In genomic region chrX:67044029-67044653, GRCh38 we compare ENCODE assay signal across 16 cellular contexts.
DNase-seq lines count a peak whose midpoint lies in the region; ATAC-seq and TF ChIP-seq lines count a peak whose summit lies in the region.
"Had no signal": no experiment of that assay in that cellular context is flagged by ENCODE, and none has a peak within 500 bp of the region (broad histone marks: within the 10 kb centered on the region; RNA-seq: fewer than 3 reads in every experiment).

No MANE protein-coding gene starts in this region.

- ATAC-seq in left colon, result no peak
- ATAC-seq: A549; CD8-positive, alpha-beta T cell had no signal

- DNase-seq in kidney tubule cell (ENCODE audit: low spot score), result peak; percentile 2
- peak; percentile 2 for DNase-seq in prostate gland (ENCODE audit: low spot score)
- DNase-seq in left colon, result no peak
- no peak for DNase-seq in superior temporal gyrus (ENCODE audit: extremely low spot score)
- DNase-seq in COR-L47 (lab: John Stamatoyannopoulos, UW), result no peak
- DNase-seq in activated T-helper 1 cell treated with anti-CD3 and anti-CD28 coated beads, Interleukin-12 subunit alpha, Interleukin-12 subunit beta, Interleukin-2, Interleukin-4 antibody, amounts not matched to agents 30 ng/mL and 10 ng/mL and 1 ng/mL, durations not matched to agents 14 hours and 24 hours and 36 hours (ENCODE audit: low spot score), result no peak
- DNase-seq: Caco-2; CD8-positive, alpha-beta T cell; DND-41; GDM1; GOT3 had no signal

- WGBS in prostate gland, result 27% methylated on average over 4 of the region's 4 CpGs

- no peaks in the 10 kb centered on the region for H3K9me3 Mint-ChIP-seq in activated T-helper 1 cell treated with anti-CD3 and anti-CD28 coated beads, Interleukin-12 subunit alpha, Interleukin-12 subunit beta, Interleukin-2, Interleukin-4 antibody, amounts not matched to agents 30 ng/mL and 10 ng/mL and 1 ng/mL, durations not matched to agents 14 hours and 24 hours and 36 hours
- H3K9me3 Mint-ChIP-seq: CD8-positive, alpha-beta T cell had no signal

- H3K4me1 ChIP-seq in prostate gland (replicated peaks), result no peaks in the 10 kb centered on the region
- H3K4me1 ChIP-seq: A549, Caco-2, HAP-1 had no signal

- no peaks in the 10 kb centered on the region for H3K36me3 Mint-ChIP-seq in activated T-helper 1 cell treated with anti-CD3 and anti-CD28 coated beads, Interleukin-12 subunit alpha, Interleukin-12 subunit beta, Interleukin-2, Interleukin-4 antibody, amounts not matched to agents 30 ng/mL and 10 ng/mL and 1 ng/mL, durations not matched to agents 14 hours and 24 hours and 36 hours (ENCODE audit: low read depth)
- H3K36me3 Mint-ChIP-seq: CD14-positive monocyte; CD8-positive, alpha-beta T cell had no signal

- no peaks in the 10 kb centered on the region for H3K27me3 Mint-ChIP-seq in activated T-helper 1 cell treated with anti-CD3 and anti-CD28 coated beads, Interleukin-12 subunit alpha, Interleukin-12 subunit beta, Interleukin-2, Interleukin-4 antibody, amounts not matched to agents 30 ng/mL and 10 ng/mL and 1 ng/mL, durations not matched to agents 14 hours and 24 hours and 36 hours (ENCODE audit: insufficient read depth)

- peak overlapping the region; percentile 88 for H3K27ac ChIP-seq in VCaP
- H3K27ac ChIP-seq in prostate gland, result no peak overlapping the region
- H3K27ac ChIP-seq: A549, HL-60 had no signal

- no peaks in the 10 kb centered on the region for H3K27me3 ChIP-seq in prostate gland (replicated peaks; ENCODE audit: insufficient read depth)

- intact Hi-C loops in prostate gland (cut with DNase I), result no loop called here
- intact Hi-C loops in left colon (cut with DNase I, micrococcal nuclease), result no loop called here
- intact Hi-C loops in activated T-helper 1 cell treated with anti-CD3 and anti-CD28 coated beads, Interleukin-12 subunit alpha, Interleukin-12 subunit beta, Interleukin-2, Interleukin-4 antibody, amounts not matched to agents 30 ng/mL and 10 ng/mL and 1 ng/mL, durations not matched to agents 14 hours and 24 hours and 36 hours (cut with micrococcal nuclease), result no loop called here

- H3K4me3 ChIP-seq in prostate gland, result no peak overlapping the region
- H3K4me3 ChIP-seq: A549, HAP-1 had no signal

- no peak overlapping the region for H3K27ac Mint-ChIP-seq in activated T-helper 1 cell treated with anti-CD3 and anti-CD28 coated beads, Interleukin-12 subunit alpha, Interleukin-12 subunit beta, Interleukin-2, Interleukin-4 antibody, amounts not matched to agents 30 ng/mL and 10 ng/mL and 1 ng/mL, durations not matched to agents 14 hours and 24 hours and 36 hours
- H3K27ac Mint-ChIP-seq: CD14-positive monocyte; CD8-positive, alpha-beta T cell had no signal

- H3K9me3 ChIP-seq in prostate gland, result no peaks in the 10 kb centered on the region
- H3K9me3 ChIP-seq: A549, Caco-2, HAP-1 had no signal

- no peak for TF ChIP-seq POLR2A in prostate gland (IDR thresholded peaks at IDR 0.05)

- no peaks in the 10 kb centered on the region for H3K36me3 ChIP-seq in prostate gland
- H3K36me3 ChIP-seq: HAP-1 had no signal

- no peak overlapping the region for H3K4me3 Mint-ChIP-seq in activated T-helper 1 cell treated with anti-CD3 and anti-CD28 coated beads, Interleukin-12 subunit alpha, Interleukin-12 subunit beta, Interleukin-2, Interleukin-4 antibody, amounts not matched to agents 30 ng/mL and 10 ng/mL and 1 ng/mL, durations not matched to agents 14 hours and 24 hours and 36 hours
- H3K4me3 Mint-ChIP-seq: CD8-positive, alpha-beta T cell had no signal

- TF ChIP-seq CTCF in VCaP (conservative IDR thresholded peaks at IDR 0.05) (no peak), prostate gland (IDR thresholded peaks at IDR 0.05) (no peak)

- no peaks in the 10 kb centered on the region for H3K4me1 Mint-ChIP-seq in activated T-helper 1 cell treated with anti-CD3 and anti-CD28 coated beads, Interleukin-12 subunit alpha, Interleukin-12 subunit beta, Interleukin-2, Interleukin-4 antibody, amounts not matched to agents 30 ng/mL and 10 ng/mL and 1 ng/mL, durations not matched to agents 14 hours and 24 hours and 36 hours (ENCODE audit: low read depth)
- H3K4me1 Mint-ChIP-seq: CD14-positive monocyte had no signal

Comparison
In these comparisons a context has a peak if more than half of its experiments do, and no peak if none do; other contexts are left out.
1. DNase-seq: peak in kidney tubule cell (single experiment) and prostate gland (single experiment); none in left colon (0 of 2), superior temporal gyrus (single experiment), COR-L47 (single experiment) and activated T-helper 1 cell treated with anti-CD3 and anti-CD28 coated beads, Interleukin-12 subunit alpha, Interleukin-12 subunit beta, Interleukin-2, Interleukin-4 antibody, amounts not matched to agents 30 ng/mL and 10 ng/mL and 1 ng/mL, durations not matched to agents 14 hours and 24 hours and 36 hours (single experiment).